ENCODE assay signal across 23 cellular contexts in the genomic region with DNA sequence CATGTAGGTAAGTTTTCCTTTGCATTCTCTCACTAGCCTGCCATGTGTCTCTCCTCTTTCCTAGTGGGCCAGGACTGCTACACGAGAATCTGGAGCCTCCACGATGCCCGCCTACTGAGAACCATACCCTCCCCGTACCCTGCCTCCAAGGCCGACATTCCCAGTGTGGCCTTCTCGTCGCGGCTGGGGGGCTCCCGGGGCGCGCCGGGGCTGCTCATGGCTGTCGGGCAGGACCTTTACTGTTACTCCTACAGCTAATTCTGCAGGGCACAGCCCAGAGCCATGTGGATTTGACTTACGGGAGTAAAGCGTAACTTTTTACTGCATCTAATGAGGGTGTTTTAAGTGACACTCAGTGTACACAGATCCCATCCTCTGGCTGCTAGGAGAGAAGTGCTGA.
"Had no signal": no experiment of that assay in that cellular context is flagged by ENCODE, and none has a peak within 500 bp of the region (broad histone marks: within the 10 kb centered on the region; RNA-seq: fewer than 3 reads in every experiment).

No MANE protein-coding gene starts in this region.

- DNase-seq: naive thymus-derived CD8-positive, alpha-beta T cell; nephron progenitor cell; occipital lobe; ovary; psoas muscle; right cardiac atrium; right lobe of liver; sigmoid colon; small intestine; stimulated activated CD4-positive, alpha-beta T cell treated with anti-CD3 and anti-CD28 coated beads, Interleukin-15, amount 100 ng/mL, for 24 hours; stimulated activated CD4-positive, alpha-beta T cell treated with anti-CD3 and anti-CD28 coated beads, Interleukin-2, amount 100 ng/mL, for 24 hours; stimulated activated CD4-positive, alpha-beta T cell treated with anti-CD3 and anti-CD28 coated beads, Interleukin-2, amount 100 ng/mL, for 48 hours; stimulated activated CD4-positive, alpha-beta T cell treated with anti-CD3 and anti-CD28 coated beads, Interleukin-4, amount 100 ng/mL, for 24 hours; stimulated activated naive B cell treated with anti-CD40 and anti-IgM and Interleukin-4, amounts not matched to agents 10 μg/mL and 1 μg/mL and 100 μg/mL, for 72 hours; stimulated activated naive CD4-positive, alpha-beta T cell treated with Interleukin-2 at 50 U/mL for 16 hours; stomach; thyroid gland; trophoblast cell had no signal

- H3K27me3 Mint-ChIP-seq: naive thymus-derived CD8-positive, alpha-beta T cell; natural killer cell treated with Interleukin-12 subunit alpha and Interleukin-12 subunit beta and Interleukin-15 and Interleukin-18, amount 100 ng/mL, for 72 hours; progenitor cell of endocrine pancreas; stimulated activated naive B cell treated with anti-CD40 and anti-IgM and Interleukin-4, amounts not matched to agents 10 μg/mL and 1 μg/mL and 100 μg/mL, for 72 hours; stimulated activated naive CD8-positive, alpha-beta T cell treated with anti-CD3 and anti-CD28 coated beads, Interleukin-15, Interleukin-2, amounts not matched to agents 100 ng/mL and 50 ng/mL, for 24 hours had no signal

- H3K9me3 Mint-ChIP-seq: naive thymus-derived CD8-positive, alpha-beta T cell; natural killer cell treated with Interleukin-12 subunit alpha and Interleukin-12 subunit beta and Interleukin-15 and Interleukin-18, amount 100 ng/mL, for 72 hours; nephron progenitor cell; neural crest cell; stimulated activated effector memory CD8-positive, alpha-beta T cell treated with anti-CD3 and anti-CD28 coated beads, Interleukin-12 subunit alpha, Interleukin-12 subunit beta, amount 100 ng/mL, for 72 hours; stimulated activated naive B cell treated with anti-CD40 and anti-IgM and Interleukin-4, amounts not matched to agents 10 μg/mL and 1 μg/mL and 100 μg/mL, for 72 hours; stimulated activated naive CD8-positive, alpha-beta T cell treated with anti-CD3 and anti-CD28 coated beads, Interleukin-15, Interleukin-2, amounts not matched to agents 100 ng/mL and 50 ng/mL, for 24 hours had no signal

- H3K36me3 Mint-ChIP-seq: natural killer cell treated with Interleukin-12 subunit alpha and Interleukin-12 subunit beta and Interleukin-15 and Interleukin-18, amount 100 ng/mL, for 72 hours had no signal

- ATAC-seq: naive thymus-derived CD8-positive, alpha-beta T cell; natural killer cell treated with Interleukin-12 subunit alpha and Interleukin-12 subunit beta and Interleukin-15 and Interleukin-18, amount 100 ng/mL, for 72 hours; psoas muscle; right cardiac atrium; right lobe of liver; stimulated activated effector memory CD8-positive, alpha-beta T cell treated with anti-CD3 and anti-CD28 coated beads, Interleukin-12 subunit alpha, Interleukin-12 subunit beta, amount 100 ng/mL, for 72 hours; stimulated activated naive B cell treated with anti-CD40 and anti-IgM and Interleukin-4, amounts not matched to agents 10 μg/mL and 1 μg/mL and 100 μg/mL, for 72 hours had no signal

- H3K4me3 Mint-ChIP-seq: naive thymus-derived CD8-positive, alpha-beta T cell; natural killer cell treated with Interleukin-12 subunit alpha and Interleukin-12 subunit beta and Interleukin-15 and Interleukin-18, amount 100 ng/mL, for 72 hours; nephron progenitor cell; neural crest cell; stimulated activated effector memory CD8-positive, alpha-beta T cell treated with anti-CD3 and anti-CD28 coated beads, Interleukin-12 subunit alpha, Interleukin-12 subunit beta, amount 100 ng/mL, for 72 hours; stimulated activated naive B cell treated with anti-CD40 and anti-IgM and Interleukin-4, amounts not matched to agents 10 μg/mL and 1 μg/mL and 100 μg/mL, for 72 hours; stimulated activated naive CD8-positive, alpha-beta T cell treated with anti-CD3 and anti-CD28 coated beads, Interleukin-15, Interleukin-2, amounts not matched to agents 100 ng/mL and 50 ng/mL, for 24 hours had no signal

- H3K27ac Mint-ChIP-seq: natural killer cell treated with Interleukin-12 subunit alpha and Interleukin-12 subunit beta and Interleukin-15 and Interleukin-18, amount 100 ng/mL, for 72 hours; nephron progenitor cell; progenitor cell of endocrine pancreas; stimulated activated effector memory CD8-positive, alpha-beta T cell treated with anti-CD3 and anti-CD28 coated beads, Interleukin-12 subunit alpha, Interleukin-12 subunit beta, amount 100 ng/mL, for 72 hours; stimulated activated naive B cell treated with anti-CD40 and anti-IgM and Interleukin-4, amounts not matched to agents 10 μg/mL and 1 μg/mL and 100 μg/mL, for 72 hours; stimulated activated naive CD8-positive, alpha-beta T cell treated with anti-CD3 and anti-CD28 coated beads, Interleukin-15, Interleukin-2, amounts not matched to agents 100 ng/mL and 50 ng/mL, for 24 hours had no signal

- H3K4me1 Mint-ChIP-seq: nephron progenitor cell; neural crest cell; stimulated activated effector memory CD8-positive, alpha-beta T cell treated with anti-CD3 and anti-CD28 coated beads, Interleukin-12 subunit alpha, Interleukin-12 subunit beta, amount 100 ng/mL, for 72 hours had no signal
